ENCODE assay signal across 22 cellular contexts in the genomic region with DNA sequence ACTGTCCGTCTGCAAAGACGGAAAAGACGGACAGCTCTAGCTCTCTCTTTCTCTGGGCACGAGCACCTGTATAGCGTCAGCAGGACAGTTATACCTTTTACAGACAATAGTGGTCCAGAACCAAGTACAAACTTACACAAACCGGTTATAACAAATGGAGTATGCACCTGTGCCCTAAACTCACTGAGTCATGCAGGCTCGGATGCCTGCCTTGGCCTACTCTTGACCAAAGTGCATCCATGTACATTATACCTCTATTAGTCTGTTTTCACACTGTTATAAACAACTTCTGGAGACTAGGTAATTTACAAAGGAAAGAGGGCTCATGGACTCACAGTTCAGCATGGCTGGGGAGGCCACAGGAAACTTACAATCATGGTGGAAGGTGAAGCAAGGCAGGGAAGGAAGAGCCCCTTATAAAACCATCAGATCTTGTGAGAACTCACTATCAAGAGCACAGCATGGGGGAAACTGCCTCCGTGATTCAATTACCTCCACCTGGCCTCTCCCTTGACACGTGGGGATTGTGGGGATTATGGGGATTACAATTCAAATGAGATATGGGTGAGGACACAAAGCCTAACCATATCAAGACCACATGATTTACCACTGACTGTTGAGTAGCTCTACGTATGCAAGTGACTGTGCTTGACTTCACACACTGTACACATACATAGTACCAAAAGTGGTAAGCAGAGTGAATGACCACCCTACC.
"Had no signal": no experiment of that assay in that cellular context is flagged by ENCODE, and none has a peak within 500 bp of the region (broad histone marks: within the 10 kb centered on the region; RNA-seq: fewer than 3 reads in every experiment).

No MANE protein-coding gene starts in this region.

- H3K27me3 ChIP-seq: adrenal gland, breast epithelium, esophagus squamous epithelium, neutrophil, spleen, tibial artery, uterus had no signal

- H3K4me1 ChIP-seq: breast epithelium, parathyroid adenoma, uterus had no signal

- H3K27me3 Mint-ChIP-seq: dendritic cell treated with granulocyte-macrophage colony-stimulating factor and Interleukin-4, amounts not matched to agents 40 ng/mL and 50 ng/mL, for 4 days; naive thymus-derived CD8-positive, alpha-beta T cell; stimulated activated naive B cell treated with anti-CD40 and anti-IgM and Interleukin-4, amounts not matched to agents 10 μg/mL and 1 μg/mL and 100 μg/mL, for 72 hours had no signal

- H3K36me3 ChIP-seq: breast epithelium, neutrophil, uterus had no signal

- DNase-seq: activated CD8-positive, alpha-beta memory T cell treated with anti-CD3 and anti-CD28 coated beads for 24 hours; activated CD8-positive, alpha-beta memory T cell treated with anti-CD3 and anti-CD28 coated beads, Interleukin-2, amount 50 U/mL, for 48 hours; activated gamma-delta T cell treated with Interleukin-2 at 50 U/mL for 16 hours; activated T-cell treated with anti-CD3 and anti-CD28 coated beads, Interleukin-2, amount 50 U/mL, for 72 hours; adrenal gland; cerebellar nuclear complex; effector CD8-positive, alpha-beta T cell; esophagus squamous epithelium; left cardiac atrium; naive thymus-derived CD8-positive, alpha-beta T cell; spleen; stimulated activated CD4-positive, alpha-beta T cell treated with anti-CD3 and anti-CD28 coated beads, Interleukin-4, amount 100 ng/mL, for 4 hours; stimulated activated naive B cell treated with anti-CD40 and anti-IgM and Interleukin-4, amounts not matched to agents 10 μg/mL and 1 μg/mL and 100 μg/mL, for 72 hours; T1000; tibial artery; uterus had no signal

- H3K9me3 ChIP-seq: adrenal gland, breast epithelium, esophagus squamous epithelium, neutrophil, spleen, tibial artery, uterus had no signal

- H3K9me3 Mint-ChIP-seq: activated naive CD4-positive, alpha-beta T cell treated with anti-CD3 and anti-CD28 coated beads, Interleukin-2, amount 50 U/mL, for 72 hours; activated T-cell treated with anti-CD3 and anti-CD28 coated beads, Interleukin-2, amount 50 U/mL, for 72 hours; dendritic cell treated with granulocyte-macrophage colony-stimulating factor and Interleukin-4, amounts not matched to agents 40 ng/mL and 50 ng/mL, for 4 days; naive thymus-derived CD8-positive, alpha-beta T cell; stimulated activated naive B cell treated with anti-CD40 and anti-IgM and Interleukin-4, amounts not matched to agents 10 μg/mL and 1 μg/mL and 100 μg/mL, for 72 hours had no signal

- H3K4me3 Mint-ChIP-seq: activated T-cell treated with anti-CD3 and anti-CD28 coated beads, Interleukin-2, amount 50 U/mL, for 72 hours; dendritic cell treated with granulocyte-macrophage colony-stimulating factor and Interleukin-4, amounts not matched to agents 40 ng/mL and 50 ng/mL, for 4 days; naive thymus-derived CD8-positive, alpha-beta T cell; stimulated activated naive B cell treated with anti-CD40 and anti-IgM and Interleukin-4, amounts not matched to agents 10 μg/mL and 1 μg/mL and 100 μg/mL, for 72 hours had no signal

- H3K9ac ChIP-seq: parathyroid adenoma had no signal

- H3K4me3 ChIP-seq: adrenal gland, breast epithelium, esophagus squamous epithelium, spleen, tibial artery, uterus had no signal

- H2AFZ ChIP-seq: parathyroid adenoma had no signal

- ATAC-seq: activated CD4-positive, CD25-positive, alpha-beta regulatory T cell treated with anti-CD3 and anti-CD28 coated beads, Interleukin-2, amount 50 U/mL, for 24 hours; activated T-cell treated with anti-CD3 and anti-CD28 coated beads, Interleukin-2, amount 50 U/mL, for 72 hours; left cardiac atrium; naive thymus-derived CD8-positive, alpha-beta T cell; stimulated activated naive B cell treated with anti-CD40 and anti-IgM and Interleukin-4, amounts not matched to agents 10 μg/mL and 1 μg/mL and 100 μg/mL, for 72 hours had no signal

- H3K27ac ChIP-seq: adrenal gland, breast epithelium, esophagus squamous epithelium, neutrophil, parathyroid adenoma, spleen, tibial artery, uterus had no signal

- H3K79me2 ChIP-seq: parathyroid adenoma had no signal

- H3K27ac Mint-ChIP-seq: activated naive CD4-positive, alpha-beta T cell treated with anti-CD3 and anti-CD28 coated beads, Interleukin-2, amount 50 U/mL, for 72 hours; activated T-cell treated with anti-CD3 and anti-CD28 coated beads, Interleukin-2, amount 50 U/mL, for 72 hours; dendritic cell treated with granulocyte-macrophage colony-stimulating factor and Interleukin-4, amounts not matched to agents 40 ng/mL and 50 ng/mL, for 4 days; naive thymus-derived CD8-positive, alpha-beta T cell; stimulated activated naive B cell treated with anti-CD40 and anti-IgM and Interleukin-4, amounts not matched to agents 10 μg/mL and 1 μg/mL and 100 μg/mL, for 72 hours had no signal
